Comparison of ENCODE assay signal across 23 cellular contexts in the genomic region with DNA sequence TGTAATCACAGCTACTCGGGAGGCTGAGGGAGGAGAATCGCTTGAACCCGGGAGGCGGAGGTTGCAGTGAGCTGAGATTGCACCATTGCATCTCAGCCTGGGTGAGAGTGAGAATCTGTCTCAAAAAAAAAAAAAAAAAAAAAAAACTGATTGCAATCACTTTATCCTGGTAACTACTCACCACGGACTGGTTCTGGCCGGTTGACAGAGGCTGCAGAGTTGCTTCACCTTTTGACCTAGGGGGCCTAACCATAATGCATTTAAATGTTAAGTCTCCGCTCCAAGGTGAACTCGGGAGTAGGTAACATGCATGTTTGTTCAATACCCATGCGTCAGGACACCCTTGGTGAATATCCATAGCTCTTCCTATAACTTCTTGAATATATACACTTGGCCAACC. TPM values are rescaled to one million over a fixed set of nuclear protein-coding genes. Genes with fewer than 3 reads are reported as not detected.
A peak's percentile ranks its signal among the peaks of the same experiment; 100 is the strongest.
DNase-seq lines count a peak whose midpoint lies in the region; ATAC-seq and TF ChIP-seq lines count a peak whose summit lies in the region.
"Had no signal": no experiment of that assay in that cellular context is flagged by ENCODE, and none has a peak within 500 bp of the region (broad histone marks: within the 10 kb centered on the region; RNA-seq: fewer than 3 reads in every experiment).

No MANE protein-coding gene starts in this region.

- peaks cover 5% of the 10 kb centered on the region for H3K4me1 ChIP-seq in CD8-positive, alpha-beta T cell (ENCODE audit: insufficient read depth, low read length)
- H3K4me1 ChIP-seq: prostate gland had no signal

- no peaks in the 10 kb centered on the region for H3K9me3 Mint-ChIP-seq in activated T-cell treated with anti-CD3 and anti-CD28 coated beads, Interleukin-2, amount 50 U/mL, for 24 hours
- H3K9me3 Mint-ChIP-seq in CD8-positive, alpha-beta T cell = no peaks in the 10 kb centered on the region
- H3K9me3 Mint-ChIP-seq in activated T-helper 1 cell treated with anti-CD3 and anti-CD28 coated beads, Interleukin-12 subunit alpha, Interleukin-12 subunit beta, Interleukin-2, Interleukin-4 antibody, amounts not matched to agents 30 ng/mL and 10 ng/mL and 1 ng/mL, durations not matched to agents 14 hours and 24 hours and 36 hours = no peaks in the 10 kb centered on the region
- H3K9me3 Mint-ChIP-seq in naive B cell = peaks cover 0 to 4% (median 0%) of the 10 kb centered on the region in 7 donors

- no peak for ATAC-seq in CD8-positive, alpha-beta T cell
- ATAC-seq in naive B cell (ENCODE audit: low read depth in 2 of 2) = no peak
- no peak for ATAC-seq in left lobe of liver
- ATAC-seq: activated CD8-positive, alpha-beta T cell treated with anti-CD3 and anti-CD28 coated beads, Interleukin-2, amount 10 ng/mL, durations not matched to agents 7 days and 5 days; left ventricle myocardium superior; sciatic nerve had no signal

- CTCF ChIA-PET in CD8-positive, alpha-beta T cell (lab: Charles Lee) = no interaction called here

- POLR2A ChIA-PET in CD8-positive, alpha-beta T cell (lab: Charles Lee) = no interaction called here

- TF ChIP-seq CTCF in CD8-positive, alpha-beta T cell (IDR thresholded peaks at IDR 0.05) = no peak

- H3K36me3 Mint-ChIP-seq in activated T-cell treated with anti-CD3 and anti-CD28 coated beads, Interleukin-2, amount 50 U/mL, for 24 hours (ENCODE audit: low read depth) = peaks cover 2% of the 10 kb centered on the region
- H3K36me3 Mint-ChIP-seq in CD8-positive, alpha-beta T cell = peaks cover 4% of the 10 kb centered on the region
- no peaks in the 10 kb centered on the region for H3K36me3 Mint-ChIP-seq in activated T-helper 1 cell treated with anti-CD3 and anti-CD28 coated beads, Interleukin-12 subunit alpha, Interleukin-12 subunit beta, Interleukin-2, Interleukin-4 antibody, amounts not matched to agents 30 ng/mL and 10 ng/mL and 1 ng/mL, durations not matched to agents 14 hours and 24 hours and 36 hours (ENCODE audit: low read depth)
- no peaks in the 10 kb centered on the region for H3K36me3 Mint-ChIP-seq in naive B cell

- intact Hi-C loops in CD8-positive, alpha-beta T cell (cut with DNase I, micrococcal nuclease) = loop anchor here in 1 of 2 experiments (10.0 kb wide), 1 partner anchor 860 kb away; no protein-coding TSS in a partner anchor
- intact Hi-C loops in activated T-helper 1 cell treated with anti-CD3 and anti-CD28 coated beads, Interleukin-12 subunit alpha, Interleukin-12 subunit beta, Interleukin-2, Interleukin-4 antibody, amounts not matched to agents 30 ng/mL and 10 ng/mL and 1 ng/mL, durations not matched to agents 14 hours and 24 hours and 36 hours (cut with micrococcal nuclease) = loop anchor here (10.0 kb wide), 1 partner anchor 1010 kb away; the partner anchor contains the start of gene SLC25A6

- DNase-seq in activated T-cell treated with anti-CD3 and anti-CD28 coated beads, Interleukin-2, amount 50 U/mL, for 24 hours = no peak
- DNase-seq in activated T-cell treated with anti-CD3 and anti-CD28 coated beads, Interleukin-2, amount 50 U/mL, for 1 hour = no peak
- DNase-seq in CD8-positive, alpha-beta T cell = no peak
- DNase-seq in activated T-helper 1 cell treated with anti-CD3 and anti-CD28 coated beads, Interleukin-12 subunit alpha, Interleukin-12 subunit beta, Interleukin-2, Interleukin-4 antibody, amounts not matched to agents 30 ng/mL and 10 ng/mL and 1 ng/mL, durations not matched to agents 14 hours and 24 hours and 36 hours (ENCODE audit: low spot score) = no peak
- no peak for DNase-seq in naive B cell
- DNase-seq in T-helper 9 cell = no peak
- DNase-seq in left lobe of liver (ENCODE audit: low spot score) = no peak
- DNase-seq in mucosa of gallbladder (ENCODE audit: low spot score) = no peak
- DNase-seq: activated CD4-positive, alpha-beta T cell treated with anti-CD3 and anti-CD28 coated beads for 1 hour; activated CD8-positive, alpha-beta T cell treated with anti-CD3 and anti-CD28 coated beads, Interleukin-2, amount 10 ng/mL, durations not matched to agents 7 days and 5 days; cerebellar nuclear complex; left ventricle myocardium superior; midbrain; NCI-H1048; NCI-H1694 treated with DMSO at 0.1 percent for 48 hours; NCI-H69; Peyer's patch; SJCRH30; stimulated activated CD4-positive, alpha-beta T cell treated with anti-CD3 and anti-CD28 coated beads, Interleukin-12 subunit alpha, Interleukin-12 subunit beta, amount 100 ng/mL, for 4 hours; stimulated activated CD4-positive, alpha-beta T cell treated with anti-CD3 and anti-CD28 coated beads, Interleukin-4, amount 100 ng/mL, for 1 hour; transverse colon had no signal

- H3K27ac ChIP-seq in CD8-positive, alpha-beta T cell (ENCODE audit: low read depth, low read length) = no peak overlapping the region
- H3K27ac ChIP-seq: Peyer's patch, prostate gland, SJCRH30, transverse colon had no signal

- no peak overlapping the region for H3K4me3 ChIP-seq in CD8-positive, alpha-beta T cell (ENCODE audit: low read depth, low read length)
- H3K4me3 ChIP-seq: Peyer's patch, prostate gland, SJCRH30, transverse colon had no signal

- H3K36me3 ChIP-seq in CD8-positive, alpha-beta T cell (ENCODE audit: insufficient read depth, low read length) = no peaks in the 10 kb centered on the region
- H3K36me3 ChIP-seq: Peyer's patch, prostate gland, SJCRH30, transverse colon had no signal

- H3K27me3 Mint-ChIP-seq in activated T-cell treated with anti-CD3 and anti-CD28 coated beads, Interleukin-2, amount 50 U/mL, for 24 hours = no peaks in the 10 kb centered on the region
- H3K27me3 Mint-ChIP-seq in CD8-positive, alpha-beta T cell (ENCODE audit: low read depth) = no peaks in the 10 kb centered on the region
- H3K27me3 Mint-ChIP-seq in activated T-helper 1 cell treated with anti-CD3 and anti-CD28 coated beads, Interleukin-12 subunit alpha, Interleukin-12 subunit beta, Interleukin-2, Interleukin-4 antibody, amounts not matched to agents 30 ng/mL and 10 ng/mL and 1 ng/mL, durations not matched to agents 14 hours and 24 hours and 36 hours (ENCODE audit: insufficient read depth) = peaks cover 5% of the 10 kb centered on the region
- H3K27me3 Mint-ChIP-seq in naive B cell = no peaks in the 10 kb centered on the region

- H3K27ac Mint-ChIP-seq in activated T-cell treated with anti-CD3 and anti-CD28 coated beads, Interleukin-2, amount 50 U/mL, for 24 hours = no peak overlapping the region
- H3K27ac Mint-ChIP-seq in CD8-positive, alpha-beta T cell = peak overlapping the region; percentile 37
- peak overlapping the region; percentile 40 for H3K27ac Mint-ChIP-seq in activated T-helper 1 cell treated with anti-CD3 and anti-CD28 coated beads, Interleukin-12 subunit alpha, Interleukin-12 subunit beta, Interleukin-2, Interleukin-4 antibody, amounts not matched to agents 30 ng/mL and 10 ng/mL and 1 ng/mL, durations not matched to agents 14 hours and 24 hours and 36 hours
- H3K27ac Mint-ChIP-seq in naive B cell = peak overlapping the region in 2 of 6 donors; percentile 60 to 81

- no peaks in the 10 kb centered on the region for H3K9me3 ChIP-seq in CD8-positive, alpha-beta T cell (ENCODE audit: low read length)
- H3K9me3 ChIP-seq: Peyer's patch, prostate gland, SJCRH30, transverse colon had no signal

- H3K27me3 ChIP-seq in CD8-positive, alpha-beta T cell (ENCODE audit: insufficient read depth, low read length) = no peaks in the 10 kb centered on the region
- H3K27me3 ChIP-seq: Peyer's patch, SJCRH30, transverse colon had no signal

- peaks cover 14% of the 10 kb centered on the region for H3K4me1 Mint-ChIP-seq in activated T-cell treated with anti-CD3 and anti-CD28 coated beads, Interleukin-2, amount 50 U/mL, for 24 hours (ENCODE audit: low read depth)
- H3K4me1 Mint-ChIP-seq in CD8-positive, alpha-beta T cell (ENCODE audit: low read depth) = peaks cover 19% of the 10 kb centered on the region
- H3K4me1 Mint-ChIP-seq in activated T-helper 1 cell treated with anti-CD3 and anti-CD28 coated beads, Interleukin-12 subunit alpha, Interleukin-12 subunit beta, Interleukin-2, Interleukin-4 antibody, amounts not matched to agents 30 ng/mL and 10 ng/mL and 1 ng/mL, durations not matched to agents 14 hours and 24 hours and 36 hours (ENCODE audit: low read depth) = peaks cover 9% of the 10 kb centered on the region
- peaks cover 14 to 18% (median 18%) of the 10 kb centered on the region in 3 donors for H3K4me1 Mint-ChIP-seq in naive B cell

- peak overlapping the region; percentile 23 for H3K4me3 Mint-ChIP-seq in activated T-cell treated with anti-CD3 and anti-CD28 coated beads, Interleukin-2, amount 50 U/mL, for 24 hours
- no peak overlapping the region for H3K4me3 Mint-ChIP-seq in CD8-positive, alpha-beta T cell
- H3K4me3 Mint-ChIP-seq in activated T-helper 1 cell treated with anti-CD3 and anti-CD28 coated beads, Interleukin-12 subunit alpha, Interleukin-12 subunit beta, Interleukin-2, Interleukin-4 antibody, amounts not matched to agents 30 ng/mL and 10 ng/mL and 1 ng/mL, durations not matched to agents 14 hours and 24 hours and 36 hours = peak overlapping the region; percentile 15
- peak overlapping the region in 6 of 8 donors; percentile 13 to 63 (median 30) for H3K4me3 Mint-ChIP-seq in naive B cell

RNA-seq across cellular contexts. Expression of gene PPP2R3B, which starts 1.8 kb away (rescaled TPM):
- total RNA-seq in CD8-positive, alpha-beta T cell = 10 to 100 TPM; 17.6 to 19.5 TPM
- total RNA-seq in activated T-helper 1 cell treated with anti-CD3 and anti-CD28 coated beads, Interleukin-12 subunit alpha, Interleukin-12 subunit beta, Interleukin-2, Interleukin-4 antibody, amounts not matched to agents 30 ng/mL and 10 ng/mL and 1 ng/mL, durations not matched to agents 14 hours and 24 hours and 36 hours = 43.2 and 44.1 TPM in 2 replicates
- polyA plus RNA-seq in naive B cell (ENCODE audit: low read depth in 6 of 6) = 10 to 100 TPM in 4 of 6 donors, 1 to 10 TPM in 2; 8.3 to 17.4 (median 12.4) TPM
- total RNA-seq in left lobe of liver (9.3 TPM), mucosa of gallbladder (27.1 TPM)
